Comparison of ENCODE assay signal across 24 cellular contexts in the genomic region with DNA sequence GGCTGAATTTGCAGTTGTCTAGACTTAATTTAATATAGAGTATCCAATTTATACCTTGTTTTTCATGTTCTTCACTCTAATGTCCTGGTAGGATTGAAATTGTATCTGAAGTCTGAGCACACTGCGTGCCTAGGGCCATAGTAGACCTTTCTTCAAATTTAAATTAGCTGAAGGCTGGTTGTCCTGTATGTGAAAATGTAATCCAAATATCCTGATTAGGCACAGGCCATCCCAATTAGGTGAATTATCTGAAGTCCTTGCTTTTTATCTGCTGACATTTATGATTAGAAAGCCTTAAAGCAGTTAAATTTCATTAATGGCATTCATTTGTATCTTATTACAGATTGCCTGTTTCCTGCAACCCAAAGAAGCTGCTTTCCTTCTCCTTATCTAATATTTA. TPM values are rescaled to one million over a fixed set of nuclear protein-coding genes. Genes with fewer than 3 reads are reported as not detected.
"Had no signal": no experiment of that assay in that cellular context is flagged by ENCODE, and none has a peak within 500 bp of the region (broad histone marks: within the 10 kb centered on the region; RNA-seq: fewer than 3 reads in every experiment).

No MANE protein-coding gene starts in this region.

- DNase-seq: IMR-90, Karpas-422, KG1, MG63, NCI-H1092, NCI-H1105 treated with DMSO at 0.1 percent for 48 hours, NCI-H1417 treated with DMSO at 0.1 percent for 48 hours, NCI-H146, NCI-H1694 treated with DMSO at 0.1 percent for 48 hours, NCI-H1930, NCI-H2081, NCI-H2107, NCI-H226, NCI-H446, NCI-H510A, NCI-H524 treated with DMSO at 0.1 percent for 48 hours, NCI-H69, NCI-H774, Right ventricle myocardium superior, RPMI8226 had no signal

- ATAC-seq: HepG2 had no signal

- H3K27me3 ChIP-seq: MG63 had no signal

- FAIRE-seq: HepG2, RCC 7860 had no signal

- H3K4me3 ChIP-seq: MG63 had no signal

RNA-seq across cellular contexts. Expression of a gene that starts 48.2 kb away (rescaled TPM):
- total RNA-seq: HT1080, IMR-90, Right ventricle myocardium superior, SK-MEL-5 had no signal
- polyA plus RNA-seq: IMR-90 had no signal
